7 cellular contexts compared by ENCODE assay signal in genomic region chr1:182614796-182615451, GRCh38. TPM values are rescaled to one million over a fixed set of nuclear protein-coding genes. Genes with fewer than 3 reads are reported as not detected.
DNase-seq lines count a peak whose midpoint lies in the region; ATAC-seq and TF ChIP-seq lines count a peak whose summit lies in the region.

No MANE protein-coding gene starts in this region.

- peak overlapping the region; percentile 80 for H3K27ac ChIP-seq in ectodermal cell (ENCODE audit: insufficient read depth, low read depth, low read length, poor library complexity, severe bottlenecking)
- peak overlapping the region; percentile 91 for H3K27ac ChIP-seq in lower lobe of right lung

- intact Hi-C loops in lower lobe of right lung (cut with DNase I) = no loop called here

- H3K4me1 ChIP-seq in ectodermal cell (ENCODE audit: control insufficient read depth, insufficient read depth, low read length) = peaks cover 41% of the 10 kb centered on the region
- peaks cover 29% of the 10 kb centered on the region for H3K4me1 ChIP-seq in lower lobe of right lung

- in situ Hi-C loops in GM13976 (cut with MboI; ENCODE audit: low sequenced_read_pairs, unreplicated experiment) = no loop called here

- 1% methylated on average over 56 of the region's 56 CpGs for WGBS in ectodermal cell, 2 experiments

- H3K36me3 ChIP-seq in ectodermal cell (ENCODE audit: control insufficient read depth, insufficient read depth, low read length) = no peaks in the 10 kb centered on the region
- H3K36me3 ChIP-seq in lower lobe of right lung = no peaks in the 10 kb centered on the region

- H3K9me3 ChIP-seq in ectodermal cell (ENCODE audit: control insufficient read depth, low read length) (no peaks in the 10 kb centered on the region), lower lobe of right lung (no peaks in the 10 kb centered on the region)

- DNase-seq in GM13976 (ENCODE audit: low spot score) = peak; percentile 77
- DNase-seq in NCI-H460 (ENCODE audit: extremely low read depth, low read depth) = peak; percentile 92
- DNase-seq in activated CD4-positive, alpha-beta T cell treated with anti-CD3 and anti-CD28 coated beads, Interleukin-2, amount 50 U/mL, for 48 hours = peak; percentile 70 to 74
- DNase-seq in lower lobe of right lung = peak; percentile 84
- peak; percentile 57 for DNase-seq in stimulated activated CD8-positive, alpha-beta memory T cell treated with anti-CD3 and anti-CD28 coated beads, Interleukin-12 subunit alpha, Interleukin-12 subunit beta, amount 100 ng/mL, for 4 hours (ENCODE audit: low read depth)

- peaks cover 17% of the 10 kb centered on the region for H3K27me3 ChIP-seq in ectodermal cell (ENCODE audit: control insufficient read depth, insufficient read depth, low read length, poor library complexity, severe bottlenecking)
- no peaks in the 10 kb centered on the region for H3K27me3 ChIP-seq in lower lobe of right lung (ENCODE audit: low read depth)

- ATAC-seq in HG02840 (IDR thresholded peaks at IDR 0.05; ENCODE audit: low FRiP score, unreplicated experiment) (peak; percentile 39), lower lobe of right lung (peak; percentile 84 to 85)

- H3K4me3 ChIP-seq in ectodermal cell (ENCODE audit: insufficient read depth, low read depth, low read length) (peak overlapping the region; percentile 35), lower lobe of right lung (peak overlapping the region; percentile 61)

- TF ChIP-seq CTCF in GM13976 (IDR thresholded peaks at IDR 0.05; ENCODE audit: borderline replicate concordance, control extremely low read depth, extremely low read depth, insufficient read depth, missing control alignments) (no peak), lower lobe of right lung (IDR thresholded peaks at IDR 0.05) (no peak)

RNA-seq across cellular contexts. Expression of gene RGS16, which starts 10.7 kb away (rescaled TPM):
- total RNA-seq in NCI-H460 (2014; rRNA removed; shearing (Covaris generic)) = 25.1 and 27.4 TPM in 2 replicates
- polyA plus RNA-seq in NCI-H460 (2014; cell fraction: nucleus; rRNA removed) = 31.2 and 37.1 TPM in 2 replicates
- 6.6 TPM for polyA plus RNA-seq in ectodermal cell (2013, experiment 1 of 4)
- 6.5 TPM for polyA plus RNA-seq in ectodermal cell (2013, experiment 2 of 4)
- polyA plus RNA-seq in ectodermal cell (2013, experiment 3 of 4) = 8.1 TPM
- 9.6 TPM for polyA plus RNA-seq in ectodermal cell (2013, experiment 4 of 4)
- total RNA-seq in lower lobe of right lung = 14.6 TPM

RNA-seq across cellular contexts. Expression of gene RNASEL, which starts 25.9 kb away (rescaled TPM):
- total RNA-seq in NCI-H460 (2014; rRNA removed; shearing (Covaris generic)) = 6.6 and 7.6 TPM in 2 replicates
- polyA plus RNA-seq in NCI-H460 (2014; cell fraction: nucleus; rRNA removed) = 6.6 and 8.6 TPM in 2 replicates
- polyA plus RNA-seq in ectodermal cell (2013, experiment 1 of 4) = 2.8 TPM
- polyA plus RNA-seq in ectodermal cell (2013, experiment 2 of 4) = 2.1 TPM
- 2.5 TPM for polyA plus RNA-seq in ectodermal cell (2013, experiment 3 of 4)
- polyA plus RNA-seq in ectodermal cell (2013, experiment 4 of 4) = 2.5 TPM
- total RNA-seq in lower lobe of right lung = 16.5 TPM

Comparison
In these comparisons a context has a peak if more than half of its experiments do, and no peak if none do; other contexts are left out.
1. Peak in every context shown above with its lines: DNase-seq, ATAC-seq, H3K4me3 ChIP-seq and H3K27ac ChIP-seq.